1 cellular context compared by ENCODE assay signal in the genomic region with DNA sequence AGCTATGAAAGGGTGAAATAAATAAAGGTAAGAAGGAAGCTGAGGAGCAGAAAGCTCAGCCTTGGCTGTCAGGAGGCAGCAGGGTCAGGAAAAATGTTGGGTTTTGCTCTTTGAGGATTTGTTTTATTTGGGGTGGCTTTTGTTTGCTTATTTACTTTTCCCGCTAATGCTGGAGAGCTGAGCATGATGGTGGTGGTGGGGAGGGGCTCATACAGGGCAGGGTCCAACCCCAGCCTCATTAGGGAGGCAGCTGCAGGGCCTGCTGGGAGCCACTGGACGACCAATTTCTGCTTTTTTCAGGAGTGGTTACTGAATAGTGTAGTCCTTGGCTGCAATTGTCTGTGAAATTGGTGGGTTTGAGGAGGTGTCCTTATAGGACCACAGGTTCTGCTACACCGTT.
TF ChIP-seq lines count a peak whose summit lies in the region.

No MANE protein-coding gene starts in this region.

TF ChIP-seq in HepG2, 621 proteins besides CTCF, POLR2A, EP300 and RAD21 (continued from another document):
- TF ChIP-seq NR2F6 (IDR thresholded peaks at IDR 0.05), result no peak
- no peak for TF ChIP-seq NR2F6 (CRISPR knock-in tag; IDR thresholded peaks at IDR 0.05)
- no peak for TF ChIP-seq ZNF83 (CRISPR knock-in tag; IDR thresholded peaks at IDR 0.05; ENCODE audit: borderline replicate concordance)
- no peak for TF ChIP-seq ZNF607 (CRISPR knock-in tag; IDR thresholded peaks at IDR 0.05; ENCODE audit: borderline replicate concordance)
- no peak for TF ChIP-seq CCAR2 (optimal IDR thresholded peaks at IDR 0.05; ENCODE audit: low read depth, low read length)
